ENCODE assay signal across 16 cellular contexts in the genomic region with DNA sequence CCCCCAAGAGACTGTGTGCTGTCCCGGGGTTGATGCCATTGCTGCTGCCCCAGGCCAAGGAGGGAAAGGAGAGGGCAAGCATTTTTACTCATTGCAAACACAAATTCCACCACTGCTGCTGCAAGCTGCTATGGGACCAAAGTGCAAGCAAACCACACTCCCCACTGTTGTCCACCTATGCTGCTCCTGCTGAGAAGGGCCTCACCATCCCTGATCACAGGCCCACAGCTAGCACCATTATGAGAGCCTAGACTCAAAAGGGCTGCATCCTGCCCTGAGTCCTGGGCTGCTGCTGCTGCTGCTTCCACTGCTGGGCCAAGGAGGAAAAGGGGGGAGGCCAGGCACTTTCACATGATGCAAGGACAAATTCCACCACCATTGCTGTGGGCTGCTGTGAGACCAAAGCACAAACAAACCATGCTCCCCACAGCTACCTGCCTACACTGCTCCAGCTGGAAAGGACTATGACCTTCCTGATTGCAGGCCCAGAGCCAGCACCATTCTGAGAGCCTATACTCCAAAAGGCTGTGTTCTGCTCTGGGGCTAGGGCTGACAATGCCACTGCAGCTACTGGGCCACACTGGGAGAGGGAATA.
A peak's percentile ranks its signal among the peaks of the same experiment; 100 is the strongest.
DNase-seq lines count a peak whose midpoint lies in the region; ATAC-seq, FAIRE-seq and TF ChIP-seq lines count a peak whose summit lies in the region.
"Had no signal": no experiment of that assay in that cellular context is flagged by ENCODE, and none has a peak within 500 bp of the region (broad histone marks: within the 10 kb centered on the region; RNA-seq: fewer than 3 reads in every experiment).

No MANE protein-coding gene starts in this region.

- ATAC-seq in right lobe of liver (peak; percentile 70 to 87 (median 78)), GM18907 (IDR thresholded peaks at IDR 0.05; ENCODE audit: unreplicated experiment) (no peak), HG02642 (IDR thresholded peaks at IDR 0.05; ENCODE audit: poor library complexity, unreplicated experiment) (no peak)
- ATAC-seq: CD8-positive, alpha-beta T cell; GM12878 had no signal

- H3K4me1 ChIP-seq in right lobe of liver: no peaks in the 10 kb centered on the region
- H3K4me1 ChIP-seq: BLaER1 had no signal

- no peaks in the 10 kb centered on the region for H3K36me3 ChIP-seq in right lobe of liver
- H3K36me3 ChIP-seq: HAP-1 had no signal

- intact Hi-C loops in right lobe of liver (cut with DNase I): no loop called here

- H3K9me3 ChIP-seq in right lobe of liver: no peaks in the 10 kb centered on the region
- H3K9me3 ChIP-seq: HAP-1 had no signal

- 20% methylated on average over 1 of the region's 1 CpG for WGBS in right lobe of liver (ENCODE audit: insufficient coverage, low coverage, low lambda C conversion rate, missing lambda C conversion rate)

- TF ChIP-seq POLR2A in right lobe of liver (IDR thresholded peaks at IDR 0.05): no peak

- DNase-seq in HTR-8/SVneo (ENCODE audit: insufficient read length, low spot score) (no peak), left kidney (ENCODE audit: low read depth, low spot score) (peak; percentile 0), right lobe of liver (peak in 1 of 3 donors; percentile 47), amniotic stem cell (lab: John Stamatoyannopoulos, UW) (no peak), HuH-7 (ENCODE audit: low spot score) (no peak)
- DNase-seq: 8988T; Calu3; CD8-positive, alpha-beta T cell; EL; GM23248 had no signal

- no peaks in the 10 kb centered on the region for H3K27me3 ChIP-seq in right lobe of liver
- H3K27me3 ChIP-seq: BLaER1 had no signal

- H3K4me3 ChIP-seq in right lobe of liver: no peak overlapping the region
- H3K4me3 ChIP-seq: BLaER1, GM12878, GM23248, HAP-1 had no signal

- peak; percentile 4 for FAIRE-seq in HTR-8/SVneo (lab: Jason Lieb, UNC)
- FAIRE-seq: GM12878, GM19239 had no signal

- H3K27ac ChIP-seq in right lobe of liver: no peak overlapping the region
- H3K27ac ChIP-seq: BLaER1, GM23248 had no signal

- TF ChIP-seq CTCF in right lobe of liver (IDR thresholded peaks at IDR 0.05): no peak

Comparison
In these comparisons a context has a peak if more than half of its experiments do, and no peak if none do; other contexts are left out.
1. ATAC-seq: peak in right lobe of liver (4 of 4); none in GM18907 (single experiment) and HG02642 (single experiment).